Comparison of ENCODE assay signal across 14 cellular contexts in genomic region chr1:108050911-108051624, GRCh38.
DNase-seq lines count a peak whose midpoint lies in the region; ATAC-seq, FAIRE-seq and TF ChIP-seq lines count a peak whose summit lies in the region.
"Had no signal": no experiment of that assay in that cellular context is flagged by ENCODE, and none has a peak within 500 bp of the region (broad histone marks: within the 10 kb centered on the region; RNA-seq: fewer than 3 reads in every experiment).

No MANE protein-coding gene starts in this region.

- intact Hi-C loops in activated naive CD4-positive, alpha-beta T cell treated with anti-CD3 and anti-CD28 coated beads for 36 hours (cut with micrococcal nuclease): loop anchor here (1.0 to 5.0 kb wide), 6 partner anchors 10 to 230 kb away; partner anchors contain the start of gene VAV3
- intact Hi-C loops in K562 (cut with micrococcal nuclease): loop anchor here (5.0 kb wide), 1 partner anchor 89 kb away; no protein-coding TSS in a partner anchor

- no peak overlapping the region for H3K9ac ChIP-seq in K562 (ENCODE audit: insufficient read depth in 1 of 2, low read depth in 2 of 2, low read length in 2 of 2)

- peaks cover 0 to 34% of the 10 kb centered on the region in 2 experiments; a peak in 3 of 5 replicates for H3K27me3 ChIP-seq in K562 (ENCODE audit: control insufficient read depth in 2 of 2, insufficient read depth in 2 of 2, low read length in 2 of 2)

- no peaks in the 10 kb centered on the region for H3K27me3 Mint-ChIP-seq in activated naive CD4-positive, alpha-beta T cell treated with anti-CD3 and anti-CD28 coated beads for 36 hours (ENCODE audit: low read depth)
- peaks cover 7% of the 10 kb centered on the region for H3K27me3 Mint-ChIP-seq in type B pancreatic cell

- WGBS in K562 (ENCODE audit: insufficient coverage, low coverage, missing lambda C conversion rate): 0% methylated on average over 5 of the region's 5 CpGs

- no peak for TF ChIP-seq POLR2A in K562 (conservative IDR thresholded peaks at IDR 0.05)

- peaks cover 24% of the 10 kb centered on the region for H3K4me1 Mint-ChIP-seq in activated naive CD4-positive, alpha-beta T cell treated with anti-CD3 and anti-CD28 coated beads for 36 hours (ENCODE audit: low read depth)
- H3K4me1 Mint-ChIP-seq in type B pancreatic cell (ENCODE audit: unreplicated experiment): peaks cover 19% of the 10 kb centered on the region

- TF ChIP-seq CTCF in K562 (IDR thresholded peaks at IDR 0.05 in 2 of 3, conservative IDR thresholded peaks at IDR 0.05 in 1 of 3; ENCODE audit: insufficient read depth in 2 of 3, low read depth in 1 of 3, low read length in 3 of 3) (no peak), type B pancreatic cell (conservative IDR thresholded peaks at IDR 0.05) (no peak)

- H3K9me3 ChIP-seq in K562 (replicated peaks; ENCODE audit: control insufficient read depth, insufficient read depth, low read depth, low read length): no peaks in the 10 kb centered on the region

- no peaks in the 10 kb centered on the region for H3K9me3 Mint-ChIP-seq in activated naive CD4-positive, alpha-beta T cell treated with anti-CD3 and anti-CD28 coated beads for 36 hours
- H3K9me3 Mint-ChIP-seq in type B pancreatic cell: no peaks in the 10 kb centered on the region
- H3K9me3 Mint-ChIP-seq: effector memory CD8-positive, alpha-beta T cell had no signal

- no peak for ATAC-seq in K562

- H3K79me2 ChIP-seq in K562 (ENCODE audit: control insufficient read depth, insufficient read depth, low read length): no peaks in the 10 kb centered on the region

- TF ChIP-seq RAD21 in K562 (CRISPR knock-in tag; conservative IDR thresholded peaks at IDR 0.05 in 1 of 2, IDR thresholded peaks at IDR 0.05 in 1 of 2): no peak

- H3K27ac ChIP-seq in K562 (ENCODE audit: extremely low read depth, low read depth, low read length): no peak overlapping the region

- no peak overlapping the region for H3K27ac Mint-ChIP-seq in activated naive CD4-positive, alpha-beta T cell treated with anti-CD3 and anti-CD28 coated beads for 36 hours
- no peak overlapping the region for H3K27ac Mint-ChIP-seq in type B pancreatic cell
- H3K27ac Mint-ChIP-seq: effector memory CD8-positive, alpha-beta T cell had no signal

- no peaks in the 10 kb centered on the region for H3K4me1 ChIP-seq in K562 (replicated peaks in 1 of 2; ENCODE audit: control insufficient read depth in 2 of 2, insufficient read depth in 2 of 2, low read length in 2 of 2)

- no peaks in the 10 kb centered on the region for H3K36me3 Mint-ChIP-seq in activated naive CD4-positive, alpha-beta T cell treated with anti-CD3 and anti-CD28 coated beads for 36 hours (ENCODE audit: low read depth)
- no peaks in the 10 kb centered on the region for H3K36me3 Mint-ChIP-seq in type B pancreatic cell

- peak overlapping the region; percentile 1 for H3K4me3 Mint-ChIP-seq in activated naive CD4-positive, alpha-beta T cell treated with anti-CD3 and anti-CD28 coated beads for 36 hours
- H3K4me3 Mint-ChIP-seq in type B pancreatic cell: peak overlapping the region; percentile 26
- H3K4me3 Mint-ChIP-seq: effector memory CD8-positive, alpha-beta T cell had no signal

- no TSS peak for BruUV-seq in K562 (replicated peaks; lab: Mats Ljungman, UMichigan)

- TF ChIP-seq EP300 in K562 (IDR thresholded peaks at IDR 0.05; ENCODE audit: low read length): no peak

- no peak overlapping the region for H2AFZ ChIP-seq in K562 (ENCODE audit: low read depth, low read length)

- H3K4me3 ChIP-seq in K562: no peak overlapping the region

- H4K20me1 ChIP-seq in K562 (replicated peaks; ENCODE audit: control insufficient read depth, insufficient read depth, low read length): no peaks in the 10 kb centered on the region

- no peaks in the 10 kb centered on the region for H3K36me3 ChIP-seq in K562 (ENCODE audit: control insufficient read depth, insufficient read depth, low read length)

- H3K4me2 ChIP-seq in K562 (ENCODE audit: insufficient read depth, low read length): no peak overlapping the region

- CTCF ChIA-PET in activated naive CD4-positive, alpha-beta T cell treated with anti-CD3 and anti-CD28 coated beads for 36 hours (lab: Charles Lee): interaction anchor here (0.8 to 1.0 kb wide), 2 partner anchors 8 to 24 kb away, joined by 3 read pairs; no protein-coding TSS in a partner anchor
- CTCF ChIA-PET in K562 (lab: Yijun Ruan, JAX; ENCODE audit: low intra/inter-chr PET ratio): no interaction called here

- no peak for FAIRE-seq in K562 (lab: Jason Lieb, UNC)
- FAIRE-seq in GM19239 (lab: Jason Lieb, UNC): no peak
- FAIRE-seq: GM12892 had no signal

- POLR2A ChIA-PET in K562 (lab: Yijun Ruan, JAX): interaction anchor here (0.5 kb wide), 1 partner anchor 210 kb away, joined by 3 read pairs; no protein-coding TSS in a partner anchor

- in situ Hi-C loops in K562 (cut with MboI): no loop called here

- peak; percentile 13 for DNase-seq in activated naive CD4-positive, alpha-beta T cell treated with anti-CD3 and anti-CD28 coated beads for 36 hours
- no peak for DNase-seq in activated naive CD4-positive, alpha-beta T cell (lab: John Stamatoyannopoulos, UW)
- DNase-seq in K562 (ENCODE audit: extremely low read depth in 1 of 4, low spot score in 3 of 4) (no peak), lung microvascular endothelial cell (ENCODE audit: low read depth in 2 of 2) (peak; percentile 52 to 73), type B pancreatic cell (ENCODE audit: extremely low spot score, unreplicated experiment) (no peak), EL (no peak), GM19239 (ENCODE audit: insufficient read length, low spot score) (no peak), islet precursor cell (no peak)
- DNase-seq: effector memory CD8-positive, alpha-beta T cell; kidney glomerular epithelial cell; NCI-H345; stimulated activated CD4-positive, alpha-beta T cell treated with anti-CD3 and anti-CD28 coated beads, Interleukin-4, amount 100 ng/mL, for 4 hours; SW 1271 had no signal

- H3K9me1 ChIP-seq in K562 (ENCODE audit: control insufficient read depth, insufficient read depth, low read length): no peaks in the 10 kb centered on the region

TF ChIP-seq in K562, 482 proteins besides CTCF, POLR2A, EP300 and RAD21:
- TF ChIP-seq ELK3 (CRISPR knock-in tag; IDR thresholded peaks at IDR 0.05) (no peak), NCOA4 (IDR thresholded peaks at IDR 0.05; ENCODE audit: partially characterized antibody) (no peak), ZNF121 (CRISPR knock-in tag; conservative IDR thresholded peaks at IDR 0.05) (no peak), ZNF134 (CRISPR knock-in tag; conservative IDR thresholded peaks at IDR 0.05) (0 out of 2 replicates have a peak, but pooled peaks have one; percentile 18), ZBTB43 (CRISPR knock-in tag; IDR thresholded peaks at IDR 0.05) (no peak), ZBTB12 (CRISPR knock-in tag; IDR thresholded peaks at IDR 0.05) (no peak), NFYB (IDR thresholded peaks at IDR 0.05; ENCODE audit: extremely low read depth, insufficient read length) (no peak), ZNF668 (CRISPR knock-in tag; IDR thresholded peaks at IDR 0.05) (no peak), HMGN3 (IDR thresholded peaks at IDR 0.05; ENCODE audit: borderline replicate concordance, extremely low read depth, insufficient read length, low read depth, low read length) (no peak), THRB (CRISPR knock-in tag; conservative IDR thresholded peaks at IDR 0.05) (0 out of 2 replicates have a peak, but pooled peaks have one; percentile 14), BRCA1 (IDR thresholded peaks at IDR 0.05) (no peak), BRCA1 (CRISPR knock-in tag; IDR thresholded peaks at IDR 0.05) (no peak)

Comparison
In these comparisons a context has a peak if more than half of its experiments do, and no peak if none do; other contexts are left out.
1. DNase-seq: peak in activated naive CD4-positive, alpha-beta T cell treated with anti-CD3 and anti-CD28 coated beads for 36 hours (single experiment) and lung microvascular endothelial cell (2 of 2); none in activated naive CD4-positive, alpha-beta T cell (0 of 4), K562 (0 of 4), type B pancreatic cell (single experiment), EL (single experiment), GM19239 (single experiment) and islet precursor cell (single experiment).